Comparison of ENCODE assay signal across 21 cellular contexts in genomic region chr12:122669397-122670070, GRCh38. TPM values are rescaled to one million over a fixed set of nuclear protein-coding genes. Genes with fewer than 3 reads are reported as not detected.
DNase-seq lines count a peak whose midpoint lies in the region; ATAC-seq, FAIRE-seq and TF ChIP-seq lines count a peak whose summit lies in the region.
"Had no signal": no experiment of that assay in that cellular context is flagged by ENCODE, and none has a peak within 500 bp of the region (broad histone marks: within the 10 kb centered on the region; RNA-seq: fewer than 3 reads in every experiment).

No MANE protein-coding gene starts in this region.

- no peaks in the 10 kb centered on the region for H3K4me1 Mint-ChIP-seq in activated naive CD4-positive, alpha-beta T cell treated with anti-CD3 and anti-CD28 coated beads for 36 hours (ENCODE audit: low read depth)
- no peaks in the 10 kb centered on the region for H3K4me1 Mint-ChIP-seq in natural killer cell treated with Interleukin-12 subunit alpha and Interleukin-12 subunit beta and Interleukin-15 and Interleukin-18, amount 100 ng/mL, for 72 hours (ENCODE audit: low read depth in 2 of 2)
- H3K4me1 Mint-ChIP-seq: activated CD4-positive, alpha-beta T cell treated with anti-CD3 and anti-CD28 coated beads for 36 hours had no signal

- H3K27ac Mint-ChIP-seq in activated naive CD4-positive, alpha-beta T cell treated with anti-CD3 and anti-CD28 coated beads for 36 hours: no peak overlapping the region
- no peak overlapping the region for H3K27ac Mint-ChIP-seq in natural killer cell treated with Interleukin-12 subunit alpha and Interleukin-12 subunit beta and Interleukin-15 and Interleukin-18, amount 100 ng/mL, for 72 hours
- H3K27ac Mint-ChIP-seq: activated CD4-positive, alpha-beta T cell treated with anti-CD3 and anti-CD28 coated beads for 36 hours; activated T-cell treated with anti-CD3 and anti-CD28 coated beads, Interleukin-2, amount 50 U/mL, for 24 hours; IgD-negative memory B cell had no signal

- H3K36me3 ChIP-seq in adipocyte (ENCODE audit: control insufficient read depth, insufficient read depth, low read length, severe bottlenecking): no peaks in the 10 kb centered on the region
- H3K36me3 ChIP-seq: Peyer's patch, spleen had no signal

- no peak for FAIRE-seq in A549 (lab: Jason Lieb, UNC)

- TF ChIP-seq RAD21 in A549 (conservative IDR thresholded peaks at IDR 0.05 in 1 of 2, IDR thresholded peaks at IDR 0.05 in 1 of 2): no peak

- 26% methylated on average over 5 of the region's 5 CpGs for WGBS in A549 (ENCODE audit: missing lambda C conversion rate)

- H3K27me3 ChIP-seq in adipocyte (replicated peaks; ENCODE audit: control insufficient read depth, insufficient read depth, low read length): no peaks in the 10 kb centered on the region
- H3K27me3 ChIP-seq: Peyer's patch, spleen had no signal

- TF ChIP-seq CTCF in A549 (IDR thresholded peaks at IDR 0.05) (no peak), HFF-Myc (IDR thresholded peaks at IDR 0.05; ENCODE audit: low read depth, low read length, missing control alignments) (no peak), foreskin fibroblast (IDR thresholded peaks at IDR 0.05; ENCODE audit: low read depth, low read length) (no peak)

- intact Hi-C loops in activated naive CD4-positive, alpha-beta T cell treated with anti-CD3 and anti-CD28 coated beads for 36 hours (cut with micrococcal nuclease): no loop called here

- DNase-seq in A549 (ENCODE audit: low read depth in 1 of 2, low spot score in 1 of 2) (peak in 1 of 2 experiments; percentile 37), HFF-Myc (ENCODE audit: extremely low read depth, low read depth) (peak; percentile 14), adipocyte (ENCODE audit: low read depth) (peak; percentile 69), foreskin fibroblast (peak; percentile 81 to 94)
- no peak for DNase-seq in activated naive CD4-positive, alpha-beta T cell treated with anti-CD3 and anti-CD28 coated beads for 36 hours
- no peak for DNase-seq in natural killer cell treated with Interleukin-12 subunit alpha and Interleukin-12 subunit beta and Interleukin-15 and Interleukin-18, amount 100 ng/mL, for 72 hours (ENCODE audit: low spot score)
- no peak for DNase-seq in activated T-cell treated with anti-CD3 and anti-CD28 coated beads, Interleukin-2, amount 50 U/mL, for 48 hours
- DNase-seq: activated CD4-positive, alpha-beta T cell treated with anti-CD3 and anti-CD28 coated beads for 36 hours; activated T-cell treated with anti-CD3 and anti-CD28 coated beads, Interleukin-2, amount 50 U/mL, for 24 hours; dermis blood vessel endothelial cell; DMS 273 treated with DMSO at 0.1 percent for 48 hours; foreskin melanocyte; mesendoderm; NCI-H1436; NCI-H526; nucleus accumbens; Peyer's patch; spleen had no signal

- TF ChIP-seq POLR2A in A549 (IDR thresholded peaks at IDR 0.05; ENCODE audit: low read length): no peak

- ATAC-seq in A549 (peak; percentile 30 to 64; a peak in 3 of 6 replicates), GM18870 (IDR thresholded peaks at IDR 0.05; ENCODE audit: unreplicated experiment) (no peak)
- no peak for ATAC-seq in natural killer cell treated with Interleukin-12 subunit alpha and Interleukin-12 subunit beta and Interleukin-15 and Interleukin-18, amount 100 ng/mL, for 72 hours
- ATAC-seq: activated CD4-positive, alpha-beta T cell treated with anti-CD3 and anti-CD28 coated beads for 36 hours had no signal

- H3K9me3 ChIP-seq in A549 (no peaks in the 10 kb centered on the region), adipocyte (ENCODE audit: control insufficient read depth, low read length) (no peaks in the 10 kb centered on the region)
- H3K9me3 ChIP-seq: Peyer's patch, spleen had no signal

- peak overlapping the region; percentile 63 for H3K4me2 ChIP-seq in A549

- peaks cover 11% of the 10 kb centered on the region for H3K4me1 ChIP-seq in A549
- peaks cover 11% of the 10 kb centered on the region for H3K4me1 ChIP-seq in adipocyte (ENCODE audit: control insufficient read depth, insufficient read depth, low read length)
- H3K4me1 ChIP-seq: Peyer's patch, spleen had no signal

- no peak overlapping the region for H3K4me3 ChIP-seq in A549
- no peak overlapping the region for H3K4me3 ChIP-seq in HFF-Myc (replicated peaks; ENCODE audit: low read depth, low read length)
- peak overlapping the region; percentile 51 for H3K4me3 ChIP-seq in adipocyte (ENCODE audit: low read length)
- no peak overlapping the region for H3K4me3 ChIP-seq in foreskin fibroblast (ENCODE audit: low read depth in 1 of 2, low read length in 2 of 2)
- H3K4me3 ChIP-seq: Peyer's patch, spleen had no signal

- H3K36me3 Mint-ChIP-seq in activated naive CD4-positive, alpha-beta T cell treated with anti-CD3 and anti-CD28 coated beads for 36 hours (ENCODE audit: low read depth): no peaks in the 10 kb centered on the region
- H3K36me3 Mint-ChIP-seq in natural killer cell treated with Interleukin-12 subunit alpha and Interleukin-12 subunit beta and Interleukin-15 and Interleukin-18, amount 100 ng/mL, for 72 hours: no peaks in the 10 kb centered on the region
- H3K36me3 Mint-ChIP-seq: IgD-negative memory B cell had no signal

- H3K4me3 Mint-ChIP-seq in activated naive CD4-positive, alpha-beta T cell treated with anti-CD3 and anti-CD28 coated beads for 36 hours: no peak overlapping the region
- H3K4me3 Mint-ChIP-seq in natural killer cell treated with Interleukin-12 subunit alpha and Interleukin-12 subunit beta and Interleukin-15 and Interleukin-18, amount 100 ng/mL, for 72 hours: no peak overlapping the region
- H3K4me3 Mint-ChIP-seq: activated CD4-positive, alpha-beta T cell treated with anti-CD3 and anti-CD28 coated beads for 36 hours; activated T-cell treated with anti-CD3 and anti-CD28 coated beads, Interleukin-2, amount 50 U/mL, for 24 hours; IgD-negative memory B cell had no signal

- POLR2A ChIA-PET in A549 (lab: Yijun Ruan, JAX): interaction anchor here (0.6 kb wide), 1 partner anchor 11 kb away, joined by 6 read pairs; no protein-coding TSS in a partner anchor

- H3K27me3 Mint-ChIP-seq in activated naive CD4-positive, alpha-beta T cell treated with anti-CD3 and anti-CD28 coated beads for 36 hours (ENCODE audit: low read depth): no peaks in the 10 kb centered on the region
- H3K27me3 Mint-ChIP-seq in natural killer cell treated with Interleukin-12 subunit alpha and Interleukin-12 subunit beta and Interleukin-15 and Interleukin-18, amount 100 ng/mL, for 72 hours: peaks cover 2 to 11% of the 10 kb centered on the region in 2 donors
- H3K27me3 Mint-ChIP-seq: activated CD4-positive, alpha-beta T cell treated with anti-CD3 and anti-CD28 coated beads for 36 hours; activated T-cell treated with anti-CD3 and anti-CD28 coated beads, Interleukin-2, amount 50 U/mL, for 24 hours had no signal

- H3K9ac ChIP-seq in adipocyte (ENCODE audit: low read length): peak overlapping the region; percentile 20

- no peak for TF ChIP-seq EP300 in A549 (IDR thresholded peaks at IDR 0.05)

- CTCF ChIA-PET in A549 (lab: Yijun Ruan, JAX): interaction anchor here (0.5 to 2.2 kb wide), 8 partner anchors 9 to 138 kb away, joined by 3 to 9 read pairs (median 4); partner anchors contain the start of gene DENR
- CTCF ChIA-PET in activated naive CD4-positive, alpha-beta T cell treated with anti-CD3 and anti-CD28 coated beads for 36 hours (lab: Charles Lee): interaction anchor here (2.1 kb wide), 1 partner anchor 124 kb away, joined by 6 read pairs; no protein-coding TSS in a partner anchor

- H3K9me3 Mint-ChIP-seq in activated naive CD4-positive, alpha-beta T cell treated with anti-CD3 and anti-CD28 coated beads for 36 hours: no peaks in the 10 kb centered on the region
- H3K9me3 Mint-ChIP-seq in natural killer cell treated with Interleukin-12 subunit alpha and Interleukin-12 subunit beta and Interleukin-15 and Interleukin-18, amount 100 ng/mL, for 72 hours: no peaks in the 10 kb centered on the region
- H3K9me3 Mint-ChIP-seq: activated T-cell treated with anti-CD3 and anti-CD28 coated beads, Interleukin-2, amount 50 U/mL, for 24 hours had no signal

- peak overlapping the region; percentile 32 to 67; a peak in 4 of 6 replicates for H3K27ac ChIP-seq in A549
- H3K27ac ChIP-seq: Peyer's patch had no signal

TF ChIP-seq in A549, 52 proteins besides CTCF, POLR2A, EP300 and RAD21 (continues in another document):
- TF ChIP-seq JUNB (IDR thresholded peaks at IDR 0.05) (0 out of 2 replicates have a peak, but pooled peaks have one; percentile 12), JUN (IDR thresholded peaks at IDR 0.05) (peak in 1 of 2 experiments; percentile 21; a peak in 1 of 5 replicates)

RNA-seq across cellular contexts. Expression of gene HCAR2, which starts 33.6 kb away (rescaled TPM):
- polyA plus RNA-seq in A549 (2011; rRNA removed): 0.07 and 0.09 TPM in 2 replicates
- 0.05 and 0.12 TPM in 2 replicates for polyA plus RNA-seq in A549 (2012; cell fraction: cytosol; rRNA removed)
- polyA plus RNA-seq in A549 (2012; cell fraction: nucleus; rRNA removed): 0.19 and 0.39 TPM in 2 replicates
- 0.07 TPM in 1 of 3 replicates, not detected in the others for polyA plus RNA-seq in A549 (2017; fragmentation: RNase III; extraction: RNeasy Plus Mini Kit Qiagen cat#74134 plus additional on column Dnase treatment)
- polyA minus RNA-seq in A549 (2011; rRNA and poly(A)+ RNA removed): 0.34 and 0.37 TPM in 2 replicates
- total RNA-seq in activated naive CD4-positive, alpha-beta T cell treated with anti-CD3 and anti-CD28 coated beads for 36 hours: not detected
- total RNA-seq in natural killer cell treated with Interleukin-12 subunit alpha and Interleukin-12 subunit beta and Interleukin-15 and Interleukin-18, amount 100 ng/mL, for 72 hours: under 1 TPM in 1 of 2 donors, not detected in 1; 0.64 TPM
- total RNA-seq: activated CD4-positive, alpha-beta T cell treated with anti-CD3 and anti-CD28 coated beads for 36 hours; dermis blood vessel endothelial cell; Peyer's patch had no signal
- polyA plus RNA-seq: IgD-negative memory B cell had no signal

RNA-seq across cellular contexts. Expression of gene HCAR3, which starts 47.1 kb away (rescaled TPM):
- polyA plus RNA-seq in A549 (2011; rRNA removed): 0.07 TPM in 1 of 2 replicates, not detected in the other
- 0.04 and 0.09 TPM in 2 replicates for polyA plus RNA-seq in A549 (2012; cell fraction: cytosol; rRNA removed)
- 0.16 and 0.27 TPM in 2 replicates for polyA plus RNA-seq in A549 (2012; cell fraction: nucleus; rRNA removed)
- polyA plus RNA-seq in A549 (2017; fragmentation: RNase III; extraction: RNeasy Plus Mini Kit Qiagen cat#74134 plus additional on column Dnase treatment): 0.04 TPM in 1 of 3 replicates, not detected in the others
- polyA minus RNA-seq in A549 (2011; rRNA and poly(A)+ RNA removed): 0.37 TPM in 1 of 2 replicates, not detected in the other
- total RNA-seq in activated naive CD4-positive, alpha-beta T cell treated with anti-CD3 and anti-CD28 coated beads for 36 hours: not detected
- total RNA-seq in natural killer cell treated with Interleukin-12 subunit alpha and Interleukin-12 subunit beta and Interleukin-15 and Interleukin-18, amount 100 ng/mL, for 72 hours: under 1 TPM in 1 of 2 donors, not detected in 1; 0.50 TPM
- total RNA-seq: A673, dermis blood vessel endothelial cell, Peyer's patch had no signal
- polyA plus RNA-seq: IgD-negative memory B cell had no signal

Comparison
In these comparisons a context has a peak if more than half of its experiments do, and no peak if none do; other contexts are left out.
1. ATAC-seq: peak in A549 (2 of 2); none in GM18870 (single experiment) and natural killer cell treated with Interleukin-12 subunit alpha and Interleukin-12 subunit beta and Interleukin-15 and Interleukin-18, amount 100 ng/mL, for 72 hours (0 of 2).
2. DNase-seq: peak in HFF-Myc (single experiment), adipocyte (single experiment) and foreskin fibroblast (2 of 2); none in activated naive CD4-positive, alpha-beta T cell treated with anti-CD3 and anti-CD28 coated beads for 36 hours (single experiment), natural killer cell treated with Interleukin-12 subunit alpha and Interleukin-12 subunit beta and Interleukin-15 and Interleukin-18, amount 100 ng/mL, for 72 hours (single experiment) and activated T-cell treated with anti-CD3 and anti-CD28 coated beads, Interleukin-2, amount 50 U/mL, for 48 hours (0 of 2).